Comparison of ENCODE assay signal across 1 cellular context in the genomic region with DNA sequence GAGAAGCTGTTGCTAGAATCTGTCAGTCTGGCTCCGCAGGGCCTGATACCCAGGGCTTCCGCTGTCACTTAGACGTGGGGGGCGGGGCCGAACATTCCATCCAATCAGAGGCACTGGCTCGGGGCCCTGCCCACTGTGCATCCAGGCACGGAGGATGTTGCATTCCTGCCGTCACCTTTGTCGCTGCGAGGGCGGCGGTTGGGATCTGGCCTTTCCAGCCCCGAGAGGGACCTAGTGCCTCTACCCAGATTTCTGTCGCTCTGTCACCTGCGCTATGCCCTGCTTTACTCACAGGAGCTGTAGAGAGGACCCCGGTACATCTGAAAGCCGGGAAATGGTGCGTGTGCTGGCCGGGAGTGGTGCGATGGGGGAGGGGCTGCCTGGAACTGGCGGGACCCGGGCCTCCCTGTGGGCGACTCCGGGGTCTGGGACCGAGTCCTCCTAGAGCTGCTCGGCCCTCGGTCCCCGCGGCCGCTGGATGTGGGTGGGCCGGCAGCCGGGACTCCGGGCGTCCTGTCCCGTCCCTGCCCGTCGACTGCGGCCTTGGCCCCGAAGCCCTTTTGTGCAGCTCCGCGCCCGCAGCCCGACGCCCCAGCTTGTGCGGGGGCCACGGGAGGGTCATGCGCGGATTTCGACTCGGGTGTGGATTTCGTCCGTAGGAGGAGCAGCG.
TF ChIP-seq lines count a peak whose summit lies in the region.

A gene (plus strand): TSS at position 133 of the 670 bp plus-strand sequence. CDS start 142 bp downstream, at position 275.

TF ChIP-seq in WTC11, 78 proteins besides CTCF, POLR2A, EP300 and RAD21 (continued from another document and continues in another):
- TF ChIP-seq, protein P1, sequence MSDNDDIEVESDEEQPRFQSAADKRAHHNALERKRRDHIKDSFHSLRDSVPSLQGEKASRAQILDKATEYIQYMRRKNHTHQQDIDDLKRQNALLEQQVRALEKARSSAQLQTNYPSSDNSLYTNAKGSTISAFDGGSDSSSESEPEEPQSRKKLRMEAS (CRISPR knock-in tag; IDR thresholded peaks at IDR 0.05): peak; percentile 91
- TF ChIP-seq, protein P2, sequence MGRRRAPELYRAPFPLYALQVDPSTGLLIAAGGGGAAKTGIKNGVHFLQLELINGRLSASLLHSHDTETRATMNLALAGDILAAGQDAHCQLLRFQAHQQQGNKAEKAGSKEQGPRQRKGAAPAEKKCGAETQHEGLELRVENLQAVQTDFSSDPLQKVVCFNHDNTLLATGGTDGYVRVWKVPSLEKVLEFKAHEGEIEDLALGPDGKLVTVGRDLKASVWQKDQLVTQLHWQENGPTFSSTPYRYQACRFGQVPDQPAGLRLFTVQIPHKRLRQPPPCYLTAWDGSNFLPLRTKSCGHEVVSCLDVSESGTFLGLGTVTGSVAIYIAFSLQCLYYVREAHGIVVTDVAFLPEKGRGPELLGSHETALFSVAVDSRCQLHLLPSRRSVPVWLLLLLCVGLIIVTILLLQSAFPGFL (CRISPR knock-in tag; IDR thresholded peaks at IDR 0.05; ENCODE audit: borderline replicate concordance): no peak
- TF ChIP-seq, protein P3, sequence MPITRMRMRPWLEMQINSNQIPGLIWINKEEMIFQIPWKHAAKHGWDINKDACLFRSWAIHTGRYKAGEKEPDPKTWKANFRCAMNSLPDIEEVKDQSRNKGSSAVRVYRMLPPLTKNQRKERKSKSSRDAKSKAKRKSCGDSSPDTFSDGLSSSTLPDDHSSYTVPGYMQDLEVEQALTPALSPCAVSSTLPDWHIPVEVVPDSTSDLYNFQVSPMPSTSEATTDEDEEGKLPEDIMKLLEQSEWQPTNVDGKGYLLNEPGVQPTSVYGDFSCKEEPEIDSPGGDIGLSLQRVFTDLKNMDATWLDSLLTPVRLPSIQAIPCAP (CRISPR knock-in tag; IDR thresholded peaks at IDR 0.05): peak; percentile 73; the same call in 1 of the 2 replicates
- TF ChIP-seq TCF7 (CRISPR knock-in tag; IDR thresholded peaks at IDR 0.05; ENCODE audit: low read depth) (no peak), TEAD1 (CRISPR knock-in tag; IDR thresholded peaks at IDR 0.05) (peak; percentile 95), NR1H2 (CRISPR knock-in tag; IDR thresholded peaks at IDR 0.05) (no peak), CREB1 (CRISPR knock-in tag; IDR thresholded peaks at IDR 0.05) (no peak), ETV6 (CRISPR knock-in tag; IDR thresholded peaks at IDR 0.05) (peak; percentile 74), EMX1 (CRISPR knock-in tag; IDR thresholded peaks at IDR 0.05) (no peak), ESRRA (CRISPR knock-in tag; IDR thresholded peaks at IDR 0.05; ENCODE audit: borderline replicate concordance) (0 out of 2 replicates have a peak, but pooled peaks have one; percentile 27), FOXP1 (CRISPR knock-in tag; IDR thresholded peaks at IDR 0.05; ENCODE audit: borderline replicate concordance) (no peak), NFYB (CRISPR knock-in tag; conservative IDR thresholded peaks at IDR 0.05; ENCODE audit: low read depth) (peak; percentile 78), GTF2I (CRISPR knock-in tag; conservative IDR thresholded peaks at IDR 0.05) (no peak), JUN (CRISPR knock-in tag; IDR thresholded peaks at IDR 0.05) (0 out of 2 replicates have a peak, but pooled peaks have one; percentile 59), ZNF219 (CRISPR knock-in tag; IDR thresholded peaks at IDR 0.05; ENCODE audit: borderline replicate concordance) (0 out of 2 replicates have a peak, but pooled peaks have one; percentile 51), NFE2L1 (CRISPR knock-in tag; IDR thresholded peaks at IDR 0.05) (peak; percentile 58; the same call in 1 of the 2 replicates), MYBL2 (CRISPR knock-in tag; IDR thresholded peaks at IDR 0.05) (peak; percentile 67; the same call in 1 of the 2 replicates), OVOL2 (CRISPR knock-in tag; IDR thresholded peaks at IDR 0.05; ENCODE audit: borderline replicate concordance) (no peak), TEAD4 (CRISPR knock-in tag; IDR thresholded peaks at IDR 0.05) (peak; percentile 68; the same call in 1 of the 2 replicates)
- TF ChIP-seq, protein P4, sequence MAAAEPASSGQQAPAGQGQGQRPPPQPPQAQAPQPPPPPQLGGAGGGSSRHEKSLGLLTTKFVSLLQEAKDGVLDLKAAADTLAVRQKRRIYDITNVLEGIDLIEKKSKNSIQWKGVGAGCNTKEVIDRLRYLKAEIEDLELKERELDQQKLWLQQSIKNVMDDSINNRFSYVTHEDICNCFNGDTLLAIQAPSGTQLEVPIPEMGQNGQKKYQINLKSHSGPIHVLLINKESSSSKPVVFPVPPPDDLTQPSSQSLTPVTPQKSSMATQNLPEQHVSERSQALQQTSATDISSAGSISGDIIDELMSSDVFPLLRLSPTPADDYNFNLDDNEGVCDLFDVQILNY (CRISPR knock-in tag; IDR thresholded peaks at IDR 0.05): peak; percentile 60; the same call in 1 of the 2 replicates
- TF ChIP-seq, protein P5, sequence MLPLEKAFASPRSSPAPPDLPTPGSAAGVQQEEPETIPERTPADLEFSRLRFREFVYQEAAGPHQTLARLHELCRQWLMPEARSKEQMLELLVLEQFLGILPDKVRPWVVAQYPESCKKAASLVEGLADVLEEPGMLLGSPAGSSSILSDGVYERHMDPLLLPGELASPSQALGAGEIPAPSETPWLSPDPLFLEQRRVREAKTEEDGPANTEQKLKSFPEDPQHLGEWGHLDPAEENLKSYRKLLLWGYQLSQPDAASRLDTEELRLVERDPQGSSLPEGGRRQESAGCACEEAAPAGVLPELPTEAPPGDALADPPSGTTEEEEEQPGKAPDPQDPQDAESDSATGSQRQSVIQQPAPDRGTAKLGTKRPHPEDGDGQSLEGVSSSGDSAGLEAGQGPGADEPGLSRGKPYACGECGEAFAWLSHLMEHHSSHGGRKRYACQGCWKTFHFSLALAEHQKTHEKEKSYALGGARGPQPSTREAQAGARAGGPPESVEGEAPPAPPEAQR (CRISPR knock-in tag; IDR thresholded peaks at IDR 0.05): no peak
- TF ChIP-seq, protein P6, sequence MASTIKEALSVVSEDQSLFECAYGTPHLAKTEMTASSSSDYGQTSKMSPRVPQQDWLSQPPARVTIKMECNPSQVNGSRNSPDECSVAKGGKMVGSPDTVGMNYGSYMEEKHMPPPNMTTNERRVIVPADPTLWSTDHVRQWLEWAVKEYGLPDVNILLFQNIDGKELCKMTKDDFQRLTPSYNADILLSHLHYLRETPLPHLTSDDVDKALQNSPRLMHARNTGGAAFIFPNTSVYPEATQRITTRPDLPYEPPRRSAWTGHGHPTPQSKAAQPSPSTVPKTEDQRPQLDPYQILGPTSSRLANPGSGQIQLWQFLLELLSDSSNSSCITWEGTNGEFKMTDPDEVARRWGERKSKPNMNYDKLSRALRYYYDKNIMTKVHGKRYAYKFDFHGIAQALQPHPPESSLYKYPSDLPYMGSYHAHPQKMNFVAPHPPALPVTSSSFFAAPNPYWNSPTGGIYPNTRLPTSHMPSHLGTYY (CRISPR knock-in tag; IDR thresholded peaks at IDR 0.05): no peak
- TF ChIP-seq, protein P7, sequence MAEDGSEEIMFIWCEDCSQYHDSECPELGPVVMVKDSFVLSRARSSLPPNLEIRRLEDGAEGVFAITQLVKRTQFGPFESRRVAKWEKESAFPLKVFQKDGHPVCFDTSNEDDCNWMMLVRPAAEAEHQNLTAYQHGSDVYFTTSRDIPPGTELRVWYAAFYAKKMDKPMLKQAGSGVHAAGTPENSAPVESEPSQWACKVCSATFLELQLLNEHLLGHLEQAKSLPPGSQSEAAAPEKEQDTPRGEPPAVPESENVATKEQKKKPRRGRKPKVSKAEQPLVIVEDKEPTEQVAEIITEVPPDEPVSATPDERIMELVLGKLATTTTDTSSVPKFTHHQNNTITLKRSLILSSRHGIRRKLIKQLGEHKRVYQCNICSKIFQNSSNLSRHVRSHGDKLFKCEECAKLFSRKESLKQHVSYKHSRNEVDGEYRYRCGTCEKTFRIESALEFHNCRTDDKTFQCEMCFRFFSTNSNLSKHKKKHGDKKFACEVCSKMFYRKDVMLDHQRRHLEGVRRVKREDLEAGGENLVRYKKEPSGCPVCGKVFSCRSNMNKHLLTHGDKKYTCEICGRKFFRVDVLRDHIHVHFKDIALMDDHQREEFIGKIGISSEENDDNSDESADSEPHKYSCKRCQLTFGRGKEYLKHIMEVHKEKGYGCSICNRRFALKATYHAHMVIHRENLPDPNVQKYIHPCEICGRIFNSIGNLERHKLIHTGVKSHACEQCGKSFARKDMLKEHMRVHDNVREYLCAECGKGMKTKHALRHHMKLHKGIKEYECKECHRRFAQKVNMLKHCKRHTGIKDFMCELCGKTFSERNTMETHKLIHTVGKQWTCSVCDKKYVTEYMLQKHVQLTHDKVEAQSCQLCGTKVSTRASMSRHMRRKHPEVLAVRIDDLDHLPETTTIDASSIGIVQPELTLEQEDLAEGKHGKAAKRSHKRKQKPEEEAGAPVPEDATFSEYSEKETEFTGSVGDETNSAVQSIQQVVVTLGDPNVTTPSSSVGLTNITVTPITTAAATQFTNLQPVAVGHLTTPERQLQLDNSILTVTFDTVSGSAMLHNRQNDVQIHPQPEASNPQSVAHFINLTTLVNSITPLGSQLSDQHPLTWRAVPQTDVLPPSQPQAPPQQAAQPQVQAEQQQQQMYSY (CRISPR knock-in tag; IDR thresholded peaks at IDR 0.05): peak; percentile 37; the same call in 1 of the 2 replicates
- TF ChIP-seq, protein P8, sequence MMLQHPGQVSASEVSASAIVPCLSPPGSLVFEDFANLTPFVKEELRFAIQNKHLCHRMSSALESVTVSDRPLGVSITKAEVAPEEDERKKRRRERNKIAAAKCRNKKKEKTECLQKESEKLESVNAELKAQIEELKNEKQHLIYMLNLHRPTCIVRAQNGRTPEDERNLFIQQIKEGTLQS (CRISPR knock-in tag; conservative IDR thresholded peaks at IDR 0.05): no peak
- TF ChIP-seq, protein P9, sequence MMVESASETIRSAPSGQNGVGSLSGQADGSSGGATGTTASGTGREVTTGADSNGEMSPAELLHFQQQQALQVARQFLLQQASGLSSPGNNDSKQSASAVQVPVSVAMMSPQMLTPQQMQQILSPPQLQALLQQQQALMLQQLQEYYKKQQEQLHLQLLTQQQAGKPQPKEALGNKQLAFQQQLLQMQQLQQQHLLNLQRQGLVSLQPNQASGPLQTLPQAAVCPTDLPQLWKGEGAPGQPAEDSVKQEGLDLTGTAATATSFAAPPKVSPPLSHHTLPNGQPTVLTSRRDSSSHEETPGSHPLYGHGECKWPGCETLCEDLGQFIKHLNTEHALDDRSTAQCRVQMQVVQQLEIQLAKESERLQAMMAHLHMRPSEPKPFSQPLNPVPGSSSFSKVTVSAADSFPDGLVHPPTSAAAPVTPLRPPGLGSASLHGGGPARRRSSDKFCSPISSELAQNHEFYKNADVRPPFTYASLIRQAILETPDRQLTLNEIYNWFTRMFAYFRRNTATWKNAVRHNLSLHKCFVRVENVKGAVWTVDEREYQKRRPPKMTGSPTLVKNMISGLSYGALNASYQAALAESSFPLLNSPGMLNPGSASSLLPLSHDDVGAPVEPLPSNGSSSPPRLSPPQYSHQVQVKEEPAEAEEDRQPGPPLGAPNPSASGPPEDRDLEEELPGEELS (CRISPR knock-in tag; IDR thresholded peaks at IDR 0.05): peak; percentile 94
- TF ChIP-seq, protein P10, sequence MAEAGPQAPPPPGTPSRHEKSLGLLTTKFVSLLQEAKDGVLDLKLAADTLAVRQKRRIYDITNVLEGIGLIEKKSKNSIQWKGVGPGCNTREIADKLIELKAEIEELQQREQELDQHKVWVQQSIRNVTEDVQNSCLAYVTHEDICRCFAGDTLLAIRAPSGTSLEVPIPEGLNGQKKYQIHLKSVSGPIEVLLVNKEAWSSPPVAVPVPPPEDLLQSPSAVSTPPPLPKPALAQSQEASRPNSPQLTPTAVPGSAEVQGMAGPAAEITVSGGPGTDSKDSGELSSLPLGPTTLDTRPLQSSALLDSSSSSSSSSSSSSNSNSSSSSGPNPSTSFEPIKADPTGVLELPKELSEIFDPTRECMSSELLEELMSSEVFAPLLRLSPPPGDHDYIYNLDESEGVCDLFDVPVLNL (CRISPR knock-in tag; IDR thresholded peaks at IDR 0.05; ENCODE audit: borderline replicate concordance, low read depth): no peak
- TF ChIP-seq, protein P11, sequence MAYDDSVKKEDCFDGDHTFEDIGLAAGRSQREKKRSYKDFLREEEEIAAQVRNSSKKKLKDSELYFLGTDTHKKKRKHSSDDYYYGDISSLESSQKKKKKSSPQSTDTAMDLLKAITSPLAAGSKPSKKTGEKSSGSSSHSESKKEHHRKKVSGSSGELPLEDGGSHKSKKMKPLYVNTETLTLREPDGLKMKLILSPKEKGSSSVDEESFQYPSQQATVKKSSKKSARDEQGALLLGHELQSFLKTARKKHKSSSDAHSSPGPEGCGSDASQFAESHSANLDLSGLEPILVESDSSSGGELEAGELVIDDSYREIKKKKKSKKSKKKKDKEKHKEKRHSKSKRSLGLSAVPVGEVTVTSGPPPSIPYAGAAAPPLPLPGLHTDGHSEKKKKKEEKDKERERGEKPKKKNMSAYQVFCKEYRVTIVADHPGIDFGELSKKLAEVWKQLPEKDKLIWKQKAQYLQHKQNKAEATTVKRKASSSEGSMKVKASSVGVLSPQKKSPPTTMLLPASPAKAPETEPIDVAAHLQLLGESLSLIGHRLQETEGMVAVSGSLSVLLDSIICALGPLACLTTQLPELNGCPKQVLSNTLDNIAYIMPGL (CRISPR knock-in tag; IDR thresholded peaks at IDR 0.05): peak; percentile 65; the same call in 1 of the 2 replicates
- TF ChIP-seq, protein P12, sequence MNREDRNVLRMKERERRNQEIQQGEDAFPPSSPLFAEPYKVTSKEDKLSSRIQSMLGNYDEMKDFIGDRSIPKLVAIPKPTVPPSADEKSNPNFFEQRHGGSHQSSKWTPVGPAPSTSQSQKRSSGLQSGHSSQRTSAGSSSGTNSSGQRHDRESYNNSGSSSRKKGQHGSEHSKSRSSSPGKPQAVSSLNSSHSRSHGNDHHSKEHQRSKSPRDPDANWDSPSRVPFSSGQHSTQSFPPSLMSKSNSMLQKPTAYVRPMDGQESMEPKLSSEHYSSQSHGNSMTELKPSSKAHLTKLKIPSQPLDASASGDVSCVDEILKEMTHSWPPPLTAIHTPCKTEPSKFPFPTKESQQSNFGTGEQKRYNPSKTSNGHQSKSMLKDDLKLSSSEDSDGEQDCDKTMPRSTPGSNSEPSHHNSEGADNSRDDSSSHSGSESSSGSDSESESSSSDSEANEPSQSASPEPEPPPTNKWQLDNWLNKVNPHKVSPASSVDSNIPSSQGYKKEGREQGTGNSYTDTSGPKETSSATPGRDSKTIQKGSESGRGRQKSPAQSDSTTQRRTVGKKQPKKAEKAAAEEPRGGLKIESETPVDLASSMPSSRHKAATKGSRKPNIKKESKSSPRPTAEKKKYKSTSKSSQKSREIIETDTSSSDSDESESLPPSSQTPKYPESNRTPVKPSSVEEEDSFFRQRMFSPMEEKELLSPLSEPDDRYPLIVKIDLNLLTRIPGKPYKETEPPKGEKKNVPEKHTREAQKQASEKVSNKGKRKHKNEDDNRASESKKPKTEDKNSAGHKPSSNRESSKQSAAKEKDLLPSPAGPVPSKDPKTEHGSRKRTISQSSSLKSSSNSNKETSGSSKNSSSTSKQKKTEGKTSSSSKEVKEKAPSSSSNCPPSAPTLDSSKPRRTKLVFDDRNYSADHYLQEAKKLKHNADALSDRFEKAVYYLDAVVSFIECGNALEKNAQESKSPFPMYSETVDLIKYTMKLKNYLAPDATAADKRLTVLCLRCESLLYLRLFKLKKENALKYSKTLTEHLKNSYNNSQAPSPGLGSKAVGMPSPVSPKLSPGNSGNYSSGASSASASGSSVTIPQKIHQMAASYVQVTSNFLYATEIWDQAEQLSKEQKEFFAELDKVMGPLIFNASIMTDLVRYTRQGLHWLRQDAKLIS (CRISPR knock-in tag; IDR thresholded peaks at IDR 0.05; ENCODE audit: borderline replicate concordance): no peak
